ENCODE assay signal across 34 cellular contexts in the genomic region with DNA sequence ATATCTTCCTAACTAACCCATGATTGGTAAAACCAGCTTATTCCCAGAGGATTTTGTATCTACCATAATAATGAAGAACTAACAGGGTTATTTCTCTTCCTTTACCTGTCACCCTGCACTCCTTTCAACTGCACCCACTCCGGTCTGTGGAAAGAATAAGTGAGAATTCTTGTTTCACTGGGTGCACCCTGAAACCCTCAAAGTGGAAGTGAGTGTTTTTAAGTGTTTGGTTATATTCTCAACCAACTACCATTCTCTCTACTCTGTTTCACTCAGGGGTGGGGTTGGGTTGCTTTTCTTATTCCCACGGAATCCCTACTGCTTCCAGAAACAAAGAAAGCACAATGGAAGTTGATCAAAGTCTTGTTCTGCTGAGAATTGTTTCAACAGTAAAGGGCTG. TPM values are rescaled to one million over a fixed set of nuclear protein-coding genes. Genes with fewer than 3 reads are reported as not detected.
"Had no signal": no experiment of that assay in that cellular context is flagged by ENCODE, and none has a peak within 500 bp of the region (broad histone marks: within the 10 kb centered on the region; RNA-seq: fewer than 3 reads in every experiment).

No MANE protein-coding gene starts in this region.

- H3K36me3 ChIP-seq: brain microvascular endothelial cell, WERI-Rb-1 had no signal

- H3K4me3 Mint-ChIP-seq: activated CD4-positive, alpha-beta memory T cell treated with anti-CD3 and anti-CD28 coated beads, Interleukin-2, amount 10 ng/mL, durations not matched to agents 7 days and 5 days; activated CD8-positive, alpha-beta memory T cell treated with anti-CD3 and anti-CD28 coated beads, Interleukin-2, amount 10 ng/mL, durations not matched to agents 7 days and 5 days; activated naive CD4-positive, alpha-beta T cell treated with anti-CD3 and anti-CD28 coated beads, Interleukin-2, amount 10 ng/mL, durations not matched to agents 7 days and 5 days; activated naive CD8-positive, alpha-beta T cell; activated naive CD8-positive, alpha-beta T cell treated with anti-CD3 and anti-CD28 coated beads, Interleukin-2, amount 50 U/mL, for 24 hours had no signal

- H2AFZ ChIP-seq: PC-9 had no signal

- H3K27ac ChIP-seq: brain microvascular endothelial cell, PC-9, RWPE1, WERI-Rb-1 had no signal

- H3K4me1 Mint-ChIP-seq: activated CD4-positive, alpha-beta memory T cell treated with anti-CD3 and anti-CD28 coated beads, Interleukin-2, amount 10 ng/mL, durations not matched to agents 7 days and 5 days; activated CD8-positive, alpha-beta memory T cell treated with anti-CD3 and anti-CD28 coated beads, Interleukin-2, amount 10 ng/mL, durations not matched to agents 7 days and 5 days; activated naive CD4-positive, alpha-beta T cell treated with anti-CD3 and anti-CD28 coated beads, Interleukin-2, amount 10 ng/mL, durations not matched to agents 7 days and 5 days; activated naive CD8-positive, alpha-beta T cell treated with anti-CD3 and anti-CD28 coated beads, Interleukin-2, amount 50 U/mL, for 24 hours had no signal

- H3K36me3 Mint-ChIP-seq: activated CD8-positive, alpha-beta memory T cell treated with anti-CD3 and anti-CD28 coated beads, Interleukin-2, amount 10 ng/mL, durations not matched to agents 7 days and 5 days; activated naive CD4-positive, alpha-beta T cell treated with anti-CD3 and anti-CD28 coated beads, Interleukin-2, amount 10 ng/mL, durations not matched to agents 7 days and 5 days; activated naive CD8-positive, alpha-beta T cell had no signal

- H3K27me3 Mint-ChIP-seq: activated CD4-positive, alpha-beta memory T cell treated with anti-CD3 and anti-CD28 coated beads, Interleukin-2, amount 10 ng/mL, durations not matched to agents 7 days and 5 days; activated CD8-positive, alpha-beta memory T cell treated with anti-CD3 and anti-CD28 coated beads, Interleukin-2, amount 10 ng/mL, durations not matched to agents 7 days and 5 days; activated naive CD4-positive, alpha-beta T cell treated with anti-CD3 and anti-CD28 coated beads, Interleukin-2, amount 10 ng/mL, durations not matched to agents 7 days and 5 days; activated naive CD8-positive, alpha-beta T cell; activated naive CD8-positive, alpha-beta T cell treated with anti-CD3 and anti-CD28 coated beads, Interleukin-2, amount 50 U/mL, for 24 hours had no signal

- H3K27me3 ChIP-seq: brain microvascular endothelial cell had no signal

- H3K4me2 ChIP-seq: PC-9 had no signal

- ATAC-seq: activated CD8-positive, alpha-beta memory T cell treated with anti-CD3 and anti-CD28 coated beads, Interleukin-2, amount 10 ng/mL, durations not matched to agents 7 days and 5 days; activated naive CD8-positive, alpha-beta T cell treated with anti-CD3 and anti-CD28 coated beads, Interleukin-2, amount 50 U/mL, for 24 hours; Right ventricle myocardium inferior had no signal

- DNase-seq: activated CD4-positive, alpha-beta memory T cell treated with anti-CD3 and anti-CD28 coated beads, Interleukin-2, amount 10 ng/mL, durations not matched to agents 7 days and 5 days; activated CD4-positive, alpha-beta T cell treated with anti-CD3 and anti-CD28 coated beads for 1 hour; activated CD4-positive, alpha-beta T cell treated with anti-CD3 and anti-CD28 coated beads for 48 hours; activated CD4-positive, CD25-positive, alpha-beta regulatory T cell; activated CD8-positive, alpha-beta memory T cell treated with anti-CD3 and anti-CD28 coated beads for 24 hours; activated CD8-positive, alpha-beta memory T cell treated with anti-CD3 and anti-CD28 coated beads, Interleukin-2, amount 10 ng/mL, durations not matched to agents 7 days and 5 days; activated CD8-positive, alpha-beta memory T cell treated with anti-CD3 and anti-CD28 coated beads, Interleukin-2, amount 50 U/mL, for 48 hours; activated effector memory CD4-positive, alpha-beta T cell treated with Interleukin-2 at 50 U/mL for 16 hours; activated naive CD4-positive, alpha-beta T cell treated with anti-CD3 and anti-CD28 coated beads, Interleukin-2, amount 10 ng/mL, durations not matched to agents 7 days and 5 days; activated naive CD8-positive, alpha-beta T cell treated with anti-CD3 and anti-CD28 coated beads, Interleukin-2, amount 50 U/mL, for 24 hours; activated T-cell treated with anti-CD3 and anti-CD28 coated beads, Interleukin-2, amount 50 U/mL, for 48 hours; amniotic stem cell; aorta; brain microvascular endothelial cell; central memory CD4-positive, alpha-beta T cell; MM.1S; NCI-H1092 treated with DMSO at 0.1 percent for 48 hours; NCI-H146; NCI-H187 treated with DMSO at 0.1 percent for 48 hours; NCI-H2081; NCI-H345; NCI-H524 treated with DMSO at 0.1 percent for 48 hours; NK-92 treated with Interleukin-12 subunit alpha and Interleukin-12 subunit beta, amount 100 ng/mL, for 24 hours; PC-9; T1000; WERI-Rb-1 had no signal

- H3K4me3 ChIP-seq: PC-9 had no signal

- FAIRE-seq: RCC 7860 had no signal

- H3K27ac Mint-ChIP-seq: activated CD4-positive, alpha-beta memory T cell treated with anti-CD3 and anti-CD28 coated beads, Interleukin-2, amount 10 ng/mL, durations not matched to agents 7 days and 5 days; activated CD8-positive, alpha-beta memory T cell treated with anti-CD3 and anti-CD28 coated beads, Interleukin-2, amount 10 ng/mL, durations not matched to agents 7 days and 5 days; activated naive CD4-positive, alpha-beta T cell treated with anti-CD3 and anti-CD28 coated beads, Interleukin-2, amount 10 ng/mL, durations not matched to agents 7 days and 5 days; activated naive CD8-positive, alpha-beta T cell; activated naive CD8-positive, alpha-beta T cell treated with anti-CD3 and anti-CD28 coated beads, Interleukin-2, amount 50 U/mL, for 24 hours had no signal

RNA-seq across cellular contexts. Expression of a gene that starts 42.6 kb away (rescaled TPM):
- total RNA-seq: activated CD4-positive, alpha-beta memory T cell treated with anti-CD3 and anti-CD28 coated beads, Interleukin-2, amount 10 ng/mL, durations not matched to agents 7 days and 5 days; activated CD8-positive, alpha-beta memory T cell treated with anti-CD3 and anti-CD28 coated beads, Interleukin-2, amount 10 ng/mL, durations not matched to agents 7 days and 5 days; LHCN-M2; NCI-H460; PC-9; Right ventricle myocardium inferior; T-helper 1 cell treated with Interleukin-12 subunit alpha and Interleukin-12 subunit beta and Interleukin-4 antibody, amounts not matched to agents 30 ng/mL and 1 ng/mL, for 36 hours; T-helper 2 cell treated with Interferon-gamma antibody and Interleukin-4, amounts not matched to agents 100 ng/mL and 5 ng/mL, for 36 hours had no signal
- polyA plus RNA-seq: aorta had no signal
